Comparison of ENCODE assay signal across 1 cellular context in genomic region chr5:144028644-144029043, GRCh38.
TF ChIP-seq lines count a peak whose summit lies in the region.

No MANE protein-coding gene starts in this region.

TF ChIP-seq in HEK293, 187 proteins besides CTCF, POLR2A, EP300 and RAD21 (continued from another document):
- TF ChIP-seq ZNF174 (tag by site-specific recombination; IDR thresholded peaks at IDR 0.05): no peak
- no peak for TF ChIP-seq ZNF639 (tag by site-specific recombination; IDR thresholded peaks at IDR 0.05)
- TF ChIP-seq ZNF335 (tag by site-specific recombination; conservative IDR thresholded peaks at IDR 0.05): no peak
- TF ChIP-seq ZNF549 (tag by site-specific recombination; IDR thresholded peaks at IDR 0.05): no peak
- no peak for TF ChIP-seq REPIN1 (tag by site-specific recombination; IDR thresholded peaks at IDR 0.05; ENCODE audit: low read depth)
- peak; percentile 33; the same call in 1 of the 2 replicates for TF ChIP-seq PRDM10 (tag by site-specific recombination; IDR thresholded peaks at IDR 0.05)
- TF ChIP-seq GFI1B (tag by site-specific recombination; IDR thresholded peaks at IDR 0.05): no peak
- TF ChIP-seq ZNF449 (tag by site-specific recombination; IDR thresholded peaks at IDR 0.05): no peak
- TF ChIP-seq ZNF558 (tag by site-specific recombination; IDR thresholded peaks at IDR 0.05): no peak
- TF ChIP-seq ZBTB8A (tag by site-specific recombination; IDR thresholded peaks at IDR 0.05): no peak
- TF ChIP-seq TRIM28 (IDR thresholded peaks at IDR 0.05; ENCODE audit: borderline replicate concordance, low read length): 0 out of 2 replicates have a peak, but pooled peaks have one; percentile 54
- no peak; the same call in 1 of the 2 replicates for TF ChIP-seq ZNF501 (tag by site-specific recombination; IDR thresholded peaks at IDR 0.05)
- TF ChIP-seq ZNF2 (tag by site-specific recombination; IDR thresholded peaks at IDR 0.05): no peak
- no peak for TF ChIP-seq ZSCAN4 (tag by site-specific recombination; IDR thresholded peaks at IDR 0.05)
- TF ChIP-seq ZNF16 (tag by site-specific recombination; IDR thresholded peaks at IDR 0.05; ENCODE audit: low read depth): no peak
- TF ChIP-seq ZNF488 (tag by site-specific recombination; IDR thresholded peaks at IDR 0.05): no peak
- no peak for TF ChIP-seq ZBTB1 (tag by site-specific recombination; IDR thresholded peaks at IDR 0.05)
- peak; percentile 44; the same call in 1 of the 2 replicates for TF ChIP-seq ZNF561 (tag by site-specific recombination; IDR thresholded peaks at IDR 0.05; ENCODE audit: borderline replicate concordance)
- TF ChIP-seq SCRT2 (tag by site-specific recombination; IDR thresholded peaks at IDR 0.05): no peak
- TF ChIP-seq YY1 (tag by site-specific recombination; IDR thresholded peaks at IDR 0.05): no peak
- TF ChIP-seq ZNF362 (tag by site-specific recombination; IDR thresholded peaks at IDR 0.05): no peak
- TF ChIP-seq ZXDB (tag by site-specific recombination; IDR thresholded peaks at IDR 0.05): no peak
- no peak for TF ChIP-seq BCL6B (tag by site-specific recombination; IDR thresholded peaks at IDR 0.05)
- no peak for TF ChIP-seq ZNF48 (tag by site-specific recombination; IDR thresholded peaks at IDR 0.05)
- no peak for TF ChIP-seq ZNF677 (tag by site-specific recombination; IDR thresholded peaks at IDR 0.05)
